ENCODE assay signal across 16 cellular contexts in genomic region chr9:86723351-86723750, GRCh38.
DNase-seq lines count a peak whose midpoint lies in the region; ATAC-seq and TF ChIP-seq lines count a peak whose summit lies in the region.
"Had no signal": no experiment of that assay in that cellular context is flagged by ENCODE, and none has a peak within 500 bp of the region (broad histone marks: within the 10 kb centered on the region; RNA-seq: fewer than 3 reads in every experiment).

No MANE protein-coding gene starts in this region.

- peak overlapping the region; percentile 64; the same call in 1 of the 2 replicates for H3K14ac ChIP-seq in IMR-90 (replicated peaks; ENCODE audit: low read depth, low read length)

- CTCF ChIA-PET in IMR-90 (lab: Yijun Ruan, JAX) = no interaction called here
- CTCF ChIA-PET in activated CD8-positive, alpha-beta T cell treated with anti-CD3 and anti-CD28 coated beads, Interleukin-2, amount 10 ng/mL, durations not matched to agents 7 days and 5 days (lab: Charles Lee) = no interaction called here
- CTCF ChIA-PET in naive thymus-derived CD4-positive, alpha-beta T cell (lab: Charles Lee) = no interaction called here

- peak overlapping the region; percentile 91 for H3K18ac ChIP-seq in IMR-90 (ENCODE audit: low read depth, low read length)

- no peaks in the 10 kb centered on the region for H3K27me3 ChIP-seq in IMR-90 (ENCODE audit: control insufficient read depth, insufficient read depth, low read length)
- no peaks in the 10 kb centered on the region for H3K27me3 ChIP-seq in naive thymus-derived CD4-positive, alpha-beta T cell (ENCODE audit: control insufficient read depth in 2 of 2, insufficient read depth in 2 of 2, low read length in 2 of 2)
- no peaks in the 10 kb centered on the region for H3K27me3 ChIP-seq in tibial artery
- H3K27me3 ChIP-seq: gastrocnemius medialis, MG63 had no signal

- H3K23ac ChIP-seq in IMR-90 (ENCODE audit: low read depth, low read length) = 0 out of 2 replicates have a peak overlapping the region, but pooled peaks have one; percentile 2

- ATAC-seq in IMR-90 (ENCODE audit: low read depth) = no peak
- no peak for ATAC-seq in activated CD8-positive, alpha-beta T cell treated with anti-CD3 and anti-CD28 coated beads, Interleukin-2, amount 10 ng/mL, durations not matched to agents 7 days and 5 days
- peak; percentile 68 for ATAC-seq in naive thymus-derived CD4-positive, alpha-beta T cell
- no peak for ATAC-seq in GM18520 (IDR thresholded peaks at IDR 0.05; ENCODE audit: unreplicated experiment)
- ATAC-seq: gastrocnemius medialis, HCT116 had no signal

- H3K56ac ChIP-seq in IMR-90 (ENCODE audit: extremely low read depth, insufficient read depth, low read length) = no peak overlapping the region

- dilution Hi-C loops in IMR-90 (cut with HindIII; ENCODE audit: low sequenced_read_pairs, unreplicated experiment) = no loop called here

- H2BK5ac ChIP-seq in IMR-90 (ENCODE audit: low read depth, low read length, poor library complexity, severe bottlenecking) = peak overlapping the region; percentile 33

- H2BK120ac ChIP-seq in IMR-90 (ENCODE audit: low read depth, low read length) = peak overlapping the region; percentile 100

- H3K4me1 ChIP-seq in IMR-90 (ENCODE audit: control insufficient read depth, insufficient read depth, low read length) = peaks cover 20% of the 10 kb centered on the region
- H3K4me1 ChIP-seq in naive thymus-derived CD4-positive, alpha-beta T cell (ENCODE audit: control insufficient read depth in 2 of 2, insufficient read depth in 2 of 2, low read length in 2 of 2) = no peaks in the 10 kb centered on the region
- peaks cover 0 to 28% (median 23%) of the 10 kb centered on the region in 4 donors for H3K4me1 ChIP-seq in tibial artery

- peak overlapping the region; percentile 81 for H3K4ac ChIP-seq in IMR-90 (ENCODE audit: low read depth, low read length)

- H2BK20ac ChIP-seq in IMR-90 (ENCODE audit: low read depth, low read length) = peak overlapping the region; percentile 81

- H3K79me1 ChIP-seq in IMR-90 (ENCODE audit: low read depth in 1 of 2, low read length in 2 of 2) = no peaks in the 10 kb centered on the region

- no peak for TF ChIP-seq CTCF in IMR-90 (conservative IDR thresholded peaks at IDR 0.05; ENCODE audit: low read depth, low read length)
- no peak for TF ChIP-seq CTCF in tibial artery (IDR thresholded peaks at IDR 0.05)

- H3K9me1 ChIP-seq in IMR-90 (ENCODE audit: insufficient read depth, low read length) = peaks cover 14% of the 10 kb centered on the region

- peak overlapping the region; percentile 60 to 74; a peak in 3 of 4 replicates for H4K8ac ChIP-seq in IMR-90 (ENCODE audit: low read depth in 2 of 2, low read length in 2 of 2)

- no peak for TF ChIP-seq POLR2A in IMR-90 (IDR thresholded peaks at IDR 0.05; ENCODE audit: low read depth, low read length)

- in situ Hi-C loops in IMR-90 (cut with MboI; ENCODE audit: low sequenced_read_pairs) = no loop called here

- H3K36me3 ChIP-seq in IMR-90 (ENCODE audit: control insufficient read depth, insufficient read depth, low read length) (no peaks in the 10 kb centered on the region), tibial artery (no peaks in the 10 kb centered on the region)
- H3K36me3 ChIP-seq in naive thymus-derived CD4-positive, alpha-beta T cell (ENCODE audit: control insufficient read depth in 2 of 3, insufficient read depth in 3 of 3, low read length in 3 of 3) = no peaks in the 10 kb centered on the region
- H3K36me3 ChIP-seq: gastrocnemius medialis, MG63, WERI-Rb-1 had no signal

- H3K27me3 Mint-ChIP-seq in activated CD8-positive, alpha-beta T cell treated with anti-CD3 and anti-CD28 coated beads, Interleukin-2, amount 10 ng/mL, durations not matched to agents 7 days and 5 days (ENCODE audit: low read depth) = no peaks in the 10 kb centered on the region
- H3K27me3 Mint-ChIP-seq in naive thymus-derived CD4-positive, alpha-beta T cell = peaks cover 0 to 10% (median 1%) of the 10 kb centered on the region in 5 donors
- H3K27me3 Mint-ChIP-seq: CD4-positive, CD25-positive, alpha-beta regulatory T cell had no signal

- H3K9me3 ChIP-seq in IMR-90 (ENCODE audit: control insufficient read depth, insufficient read depth, low read length) (no peaks in the 10 kb centered on the region), tibial artery (no peaks in the 10 kb centered on the region)
- no peaks in the 10 kb centered on the region for H3K9me3 ChIP-seq in naive thymus-derived CD4-positive, alpha-beta T cell (ENCODE audit: control insufficient read depth in 2 of 3, low read length in 3 of 3)
- H3K9me3 ChIP-seq: gastrocnemius medialis, MG63 had no signal

- H3K4me1 Mint-ChIP-seq in activated CD8-positive, alpha-beta T cell treated with anti-CD3 and anti-CD28 coated beads, Interleukin-2, amount 10 ng/mL, durations not matched to agents 7 days and 5 days (ENCODE audit: low read depth) = peaks cover 5% of the 10 kb centered on the region
- peaks cover 0 to 8% (median 0%) of the 10 kb centered on the region in 7 donors for H3K4me1 Mint-ChIP-seq in naive thymus-derived CD4-positive, alpha-beta T cell
- H3K4me1 Mint-ChIP-seq: CD4-positive, CD25-positive, alpha-beta regulatory T cell had no signal

- H2AK9ac ChIP-seq in IMR-90 (replicated peaks; ENCODE audit: low read depth, low read length, poor library complexity) = no peak overlapping the region

- H3K4me3 ChIP-seq in IMR-90 (ENCODE audit: insufficient read depth, low read depth, low read length) (no peak overlapping the region), tibial artery (no peak overlapping the region)
- H3K4me3 ChIP-seq in naive thymus-derived CD4-positive, alpha-beta T cell (ENCODE audit: low read length) = no peak overlapping the region
- H3K4me3 ChIP-seq: gastrocnemius medialis, lung, MG63 had no signal

- peak overlapping the region; percentile 67 for H2AFZ ChIP-seq in IMR-90 (replicated peaks; ENCODE audit: low read length, poor library complexity)

- H3K9ac ChIP-seq in IMR-90 (ENCODE audit: low read depth, low read length) = no peak overlapping the region

- POLR2A ChIA-PET in IMR-90 (lab: Charles Lee; ENCODE audit: unreplicated experiment) = no interaction called here
- POLR2A ChIA-PET in activated CD8-positive, alpha-beta T cell treated with anti-CD3 and anti-CD28 coated beads, Interleukin-2, amount 10 ng/mL, durations not matched to agents 7 days and 5 days (lab: Charles Lee) = no interaction called here
- POLR2A ChIA-PET in naive thymus-derived CD4-positive, alpha-beta T cell (lab: Charles Lee) = no interaction called here

- H4K20me1 ChIP-seq in IMR-90 (ENCODE audit: insufficient read depth, low read length) = no peaks in the 10 kb centered on the region

- TF ChIP-seq RAD21 in IMR-90 (IDR thresholded peaks at IDR 0.05; ENCODE audit: low read length) = no peak

- no TSS peak for BruUV-seq in IMR-90 (replicated peaks; lab: Mats Ljungman, UMichigan)

- DNase-seq in IMR-90 (no peak), tibial artery (no peak), NCI-H524 (lab: John Stamatoyannopoulos, UW) (no peak), posterior vena cava (ENCODE audit: low spot score) (no peak)
- peak; percentile 20 for DNase-seq in activated CD8-positive, alpha-beta T cell treated with anti-CD3 and anti-CD28 coated beads, Interleukin-2, amount 10 ng/mL, durations not matched to agents 7 days and 5 days
- peak in 1 of 9 donors; percentile 7 for DNase-seq in naive thymus-derived CD4-positive, alpha-beta T cell
- DNase-seq: activated effector memory CD4-positive, alpha-beta T cell treated with Interleukin-2 at 50 U/mL for 16 hours; DMS53; gastrocnemius medialis; MG63; WERI-Rb-1 had no signal

- H3K4me2 ChIP-seq in IMR-90 (ENCODE audit: low read depth, low read length) = no peak overlapping the region

- H4K91ac ChIP-seq in IMR-90 (ENCODE audit: insufficient read depth, low read depth, low read length) = peak overlapping the region; percentile 90

- H4K5ac ChIP-seq in IMR-90 (ENCODE audit: low read depth, low read length) = peak overlapping the region; percentile 81; the same call in 1 of the 2 replicates

- no peaks in the 10 kb centered on the region for H3K9me3 Mint-ChIP-seq in activated CD8-positive, alpha-beta T cell treated with anti-CD3 and anti-CD28 coated beads, Interleukin-2, amount 10 ng/mL, durations not matched to agents 7 days and 5 days (ENCODE audit: insufficient read depth)
- peaks cover 0 to 4% (median 0%) of the 10 kb centered on the region in 11 donors for H3K9me3 Mint-ChIP-seq in naive thymus-derived CD4-positive, alpha-beta T cell

- H2BK15ac ChIP-seq in IMR-90 (ENCODE audit: low read depth, low read length) = peak overlapping the region; percentile 91; the same call in 2 of the 3 replicates

- H3K27ac Mint-ChIP-seq in activated CD8-positive, alpha-beta T cell treated with anti-CD3 and anti-CD28 coated beads, Interleukin-2, amount 10 ng/mL, durations not matched to agents 7 days and 5 days = no peak overlapping the region
- peak overlapping the region in 2 of 9 donors; percentile 19 to 51 for H3K27ac Mint-ChIP-seq in naive thymus-derived CD4-positive, alpha-beta T cell
- H3K27ac Mint-ChIP-seq: CD4-positive, CD25-positive, alpha-beta regulatory T cell had no signal

- peak overlapping the region; percentile 58; the same call in 1 of the 2 replicates for H3K27ac ChIP-seq in IMR-90 (ENCODE audit: insufficient read depth, low read length)
- H3K27ac ChIP-seq in naive thymus-derived CD4-positive, alpha-beta T cell (ENCODE audit: low read depth, low read length) = no peak overlapping the region
- peak overlapping the region; percentile 71 to 72 for H3K27ac ChIP-seq in tibial artery
- H3K27ac ChIP-seq: WERI-Rb-1 had no signal

- no peaks in the 10 kb centered on the region for H3K36me3 Mint-ChIP-seq in activated CD8-positive, alpha-beta T cell treated with anti-CD3 and anti-CD28 coated beads, Interleukin-2, amount 10 ng/mL, durations not matched to agents 7 days and 5 days (ENCODE audit: low read depth)
- no peaks in the 10 kb centered on the region for H3K36me3 Mint-ChIP-seq in naive thymus-derived CD4-positive, alpha-beta T cell
- H3K36me3 Mint-ChIP-seq: CD4-positive, CD25-positive, alpha-beta regulatory T cell had no signal

- no peak overlapping the region for H3K4me3 Mint-ChIP-seq in activated CD8-positive, alpha-beta T cell treated with anti-CD3 and anti-CD28 coated beads, Interleukin-2, amount 10 ng/mL, durations not matched to agents 7 days and 5 days
- no peak overlapping the region for H3K4me3 Mint-ChIP-seq in naive thymus-derived CD4-positive, alpha-beta T cell
- H3K4me3 Mint-ChIP-seq: CD4-positive, CD25-positive, alpha-beta regulatory T cell; neural crest cell had no signal

- intact Hi-C loops in IMR-90 (cut with micrococcal nuclease) = loop anchor here (5.0 kb wide), 2 partner anchors 74 to 599 kb away; no protein-coding TSS in a partner anchor
- intact Hi-C loops in naive thymus-derived CD4-positive, alpha-beta T cell (cut with micrococcal nuclease) = no loop called here
- intact Hi-C loops in tibial artery (cut with DNase I; ENCODE audit: low total_unique reads) = no loop called here
- intact Hi-C loops in posterior vena cava (cut with DNase I) = loop anchor here in 1 of 2 donors (10.0 kb wide), 1 partner anchor 221 kb away; the partner anchor contains the start of gene GAS1

- no CpG with 5 or more reads among the region's 3 CpGs for WGBS in IMR-90 (ENCODE audit: extremely low coverage in 2 of 2, insufficient read length in 1 of 2), 2 experiments

- H2AK5ac ChIP-seq in IMR-90 (ENCODE audit: low read depth, low read length) = peak overlapping the region; percentile 83

TF ChIP-seq in IMR-90, 13 proteins besides CTCF, POLR2A, EP300 and RAD21 (continues in another document):
- no peak for TF ChIP-seq MAFK (IDR thresholded peaks at IDR 0.05; ENCODE audit: low read depth, low read length)
